In genomic region chr2:145740302-145740701, GRCh38 we compare ENCODE assay signal across 21 cellular contexts.
DNase-seq lines count a peak whose midpoint lies in the region; ATAC-seq, FAIRE-seq and TF ChIP-seq lines count a peak whose summit lies in the region.
"Had no signal": no experiment of that assay in that cellular context is flagged by ENCODE, and none has a peak within 500 bp of the region (broad histone marks: within the 10 kb centered on the region; RNA-seq: fewer than 3 reads in every experiment).

No MANE protein-coding gene starts in this region.

- H3K4me2 ChIP-seq in OCI-LY1 (ENCODE audit: low read length): no peak overlapping the region
- H3K4me2 ChIP-seq: smooth muscle cell had no signal

- no peaks in the 10 kb centered on the region for H3K9me2 ChIP-seq in OCI-LY1 (ENCODE audit: low read depth, low read length)

- H3K9me3 Mint-ChIP-seq in stimulated activated naive B cell treated with anti-CD40 and anti-IgM and Interleukin-4, amounts not matched to agents 10 μg/mL and 1 μg/mL and 100 μg/mL, for 72 hours: peaks cover 0 to 3% of the 10 kb centered on the region in 2 donors
- H3K9me3 Mint-ChIP-seq: IgD-negative memory B cell had no signal

- no peaks in the 10 kb centered on the region for H3K27me3 ChIP-seq in OCI-LY1 (ENCODE audit: insufficient read depth, low read length)
- H3K27me3 ChIP-seq in bronchial epithelial cell (ENCODE audit: control insufficient read depth, insufficient read depth, low read length): no peaks in the 10 kb centered on the region
- H3K27me3 ChIP-seq: pancreas had no signal

- peaks cover 41% of the 10 kb centered on the region for H3K4me1 ChIP-seq in OCI-LY1 (ENCODE audit: insufficient read depth, low read length, severe bottlenecking)
- H3K4me1 ChIP-seq: pancreas had no signal

- H3K36me3 Mint-ChIP-seq in stimulated activated naive B cell treated with anti-CD40 and anti-IgM and Interleukin-4, amounts not matched to agents 10 μg/mL and 1 μg/mL and 100 μg/mL, for 72 hours: peaks cover 0 to 2% of the 10 kb centered on the region in 2 donors
- H3K36me3 Mint-ChIP-seq: IgD-negative memory B cell had no signal

- no peaks in the 10 kb centered on the region for H4K20me1 ChIP-seq in OCI-LY1 (ENCODE audit: insufficient read depth, low read length)

- no peaks in the 10 kb centered on the region for H3K9me3 ChIP-seq in OCI-LY1 (ENCODE audit: low read length)
- H3K9me3 ChIP-seq: mucosa of descending colon, pancreas had no signal

- H3K27ac Mint-ChIP-seq in stimulated activated naive B cell treated with anti-CD40 and anti-IgM and Interleukin-4, amounts not matched to agents 10 μg/mL and 1 μg/mL and 100 μg/mL, for 72 hours: peak overlapping the region; percentile 71
- H3K27ac Mint-ChIP-seq: activated CD4-positive, alpha-beta memory T cell treated with anti-CD3 and anti-CD28 coated beads, Interleukin-2, amount 10 ng/mL, durations not matched to agents 7 days and 5 days had no signal

- ATAC-seq in stimulated activated naive B cell treated with anti-CD40 and anti-IgM and Interleukin-4, amounts not matched to agents 10 μg/mL and 1 μg/mL and 100 μg/mL, for 72 hours (replicated peaks): no peak
- ATAC-seq: mucosa of descending colon, pancreas had no signal

- no peak for FAIRE-seq in bronchial epithelial cell (lab: Jason Lieb, UNC)
- FAIRE-seq: endometrium, H1, kidney, pancreas had no signal

- no peak overlapping the region for H3K27ac ChIP-seq in OCI-LY1 (ENCODE audit: low read depth, low read length, poor library complexity, severe bottlenecking)
- H3K27ac ChIP-seq: pancreas, RWPE1 had no signal

- H3K4me3 ChIP-seq in OCI-LY1 (ENCODE audit: low read depth, low read length, poor library complexity, severe bottlenecking): no peak overlapping the region
- no peak overlapping the region for H3K4me3 ChIP-seq in bronchial epithelial cell (ENCODE audit: low read depth, low read length)
- H3K4me3 ChIP-seq: mucosa of descending colon, pancreas, smooth muscle cell had no signal

- H2AFZ ChIP-seq in OCI-LY1 (ENCODE audit: low read length): peak overlapping the region; percentile 30

- no peaks in the 10 kb centered on the region for H3K79me2 ChIP-seq in OCI-LY1 (ENCODE audit: insufficient read depth, low read length)

- H3K36me3 ChIP-seq in OCI-LY1 (ENCODE audit: insufficient read depth, low read length) (no peaks in the 10 kb centered on the region), bronchial epithelial cell (ENCODE audit: control insufficient read depth, insufficient read depth, low read length) (no peaks in the 10 kb centered on the region)
- H3K36me3 ChIP-seq: pancreas had no signal

- no peaks in the 10 kb centered on the region for H3F3A ChIP-seq in OCI-LY1 (ENCODE audit: insufficient read depth, low read length)

- H3K27me3 Mint-ChIP-seq in stimulated activated naive B cell treated with anti-CD40 and anti-IgM and Interleukin-4, amounts not matched to agents 10 μg/mL and 1 μg/mL and 100 μg/mL, for 72 hours: no peaks in the 10 kb centered on the region
- H3K27me3 Mint-ChIP-seq: activated CD4-positive, alpha-beta memory T cell treated with anti-CD3 and anti-CD28 coated beads, Interleukin-2, amount 10 ng/mL, durations not matched to agents 7 days and 5 days; IgD-negative memory B cell had no signal

- H3K9ac ChIP-seq in OCI-LY1 (ENCODE audit: low read length): no peak overlapping the region

- H3K4me1 Mint-ChIP-seq in stimulated activated naive B cell treated with anti-CD40 and anti-IgM and Interleukin-4, amounts not matched to agents 10 μg/mL and 1 μg/mL and 100 μg/mL, for 72 hours: peaks cover 20 to 49% of the 10 kb centered on the region in 2 donors

- TF ChIP-seq CTCF in OCI-LY1 (IDR thresholded peaks at IDR 0.05; ENCODE audit: low read length) (no peak), bronchial epithelial cell (IDR thresholded peaks at IDR 0.05; ENCODE audit: insufficient read depth, low read length, severe bottlenecking) (no peak)

- H3K4me3 Mint-ChIP-seq in stimulated activated naive B cell treated with anti-CD40 and anti-IgM and Interleukin-4, amounts not matched to agents 10 μg/mL and 1 μg/mL and 100 μg/mL, for 72 hours: peak overlapping the region; percentile 17 to 23
- H3K4me3 Mint-ChIP-seq: activated CD4-positive, alpha-beta memory T cell treated with anti-CD3 and anti-CD28 coated beads, Interleukin-2, amount 10 ng/mL, durations not matched to agents 7 days and 5 days had no signal

- DNase-seq in stimulated activated CD4-positive, alpha-beta T cell treated with anti-CD3 and anti-CD28 coated beads, Interleukin-15, amount 100 ng/mL, for 24 hours: peak; percentile 2
- no peak for DNase-seq in stimulated activated CD4-positive, alpha-beta T cell treated with anti-CD3 and anti-CD28 coated beads, Interleukin-2, amount 100 ng/mL, for 48 hours
- DNase-seq in bronchial epithelial cell (ENCODE audit: low read depth) (peak; percentile 92), T-helper 1 cell (no peak), NCI-H1105 treated with DMSO at 0.1 percent for 48 hours (lab: John Stamatoyannopoulos, UW) (no peak), NCI-H128 (lab: John Stamatoyannopoulos, UW; ENCODE audit: unreplicated experiment) (no peak)
- no peak for DNase-seq in stimulated activated naive B cell treated with anti-CD40 and anti-IgM and Interleukin-4, amounts not matched to agents 10 μg/mL and 1 μg/mL and 100 μg/mL, for 72 hours
- DNase-seq: activated CD4-positive, alpha-beta memory T cell treated with anti-CD3 and anti-CD28 coated beads, Interleukin-2, amount 10 ng/mL, durations not matched to agents 7 days and 5 days; activated gamma-delta T cell treated with Interleukin-2 at 50 U/mL for 16 hours; kidney; mucosa of descending colon; NCI-H1694; NCI-H510A; pancreas; substantia nigra had no signal

Comparison
In these comparisons a context has a peak if more than half of its experiments do, and no peak if none do; other contexts are left out.
1. DNase-seq: peak in stimulated activated CD4-positive, alpha-beta T cell treated with anti-CD3 and anti-CD28 coated beads, Interleukin-15, amount 100 ng/mL, for 24 hours (single experiment) and bronchial epithelial cell (single experiment); none in stimulated activated CD4-positive, alpha-beta T cell treated with anti-CD3 and anti-CD28 coated beads, Interleukin-2, amount 100 ng/mL, for 48 hours (0 of 2), stimulated activated naive B cell treated with anti-CD40 and anti-IgM and Interleukin-4, amounts not matched to agents 10 μg/mL and 1 μg/mL and 100 μg/mL, for 72 hours (single experiment), T-helper 1 cell (0 of 5), NCI-H1105 treated with DMSO at 0.1 percent for 48 hours (single experiment) and NCI-H128 (single experiment).